8 cellular contexts compared by ENCODE assay signal in the genomic region with DNA sequence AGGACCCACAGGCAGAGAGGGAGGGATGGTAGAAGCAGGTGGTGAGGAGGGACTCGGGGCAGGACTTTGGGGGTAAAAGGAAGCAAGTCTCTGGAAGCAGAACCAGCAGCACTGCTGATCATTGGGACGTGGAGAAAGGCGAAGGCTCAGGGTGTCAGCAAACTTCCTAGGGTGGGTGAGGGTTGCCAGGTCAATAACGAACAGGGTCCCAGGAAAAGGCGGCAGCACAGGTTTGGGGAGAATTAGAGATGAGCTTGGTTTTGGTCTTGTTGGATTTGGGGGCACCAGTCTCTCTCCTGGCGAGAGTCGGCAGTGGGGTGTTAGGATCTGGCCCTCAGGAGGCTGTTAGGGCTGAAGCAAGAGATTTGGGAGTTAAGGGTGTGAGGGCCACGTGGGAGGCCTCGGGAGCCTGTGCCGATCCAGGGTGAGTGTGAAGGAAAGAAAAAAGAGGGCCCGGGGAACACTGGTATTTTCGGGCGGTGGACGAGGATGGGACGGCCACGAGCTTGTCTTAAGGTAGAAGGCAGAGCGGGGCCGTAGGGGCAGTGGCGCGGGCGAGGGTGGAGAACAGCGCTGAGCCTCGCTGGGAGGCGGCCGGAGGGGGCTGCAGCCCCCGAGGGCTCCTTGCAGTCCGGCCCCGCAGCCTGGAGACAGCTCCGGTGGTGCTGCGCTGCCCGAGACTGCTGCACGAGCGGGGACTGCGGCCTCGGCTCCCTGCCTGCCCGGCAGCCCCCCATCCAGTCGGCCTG. TPM values are rescaled to one million over a fixed set of nuclear protein-coding genes. Genes with fewer than 3 reads are reported as not detected.
DNase-seq lines count a peak whose midpoint lies in the region; ATAC-seq and TF ChIP-seq lines count a peak whose summit lies in the region.

No MANE protein-coding gene starts in this region.

- H3K27me3 ChIP-seq in kidney epithelial cell (ENCODE audit: control insufficient read depth, insufficient read depth, low read length): no peaks in the 10 kb centered on the region
- peaks cover 4 to 17% (median 11%) of the 10 kb centered on the region in 5 donors for H3K27me3 ChIP-seq in subcutaneous abdominal adipose tissue (ENCODE audit: control insufficient read depth in 5 of 5, insufficient read depth in 4 of 5, low read length in 5 of 5)

- no peaks in the 10 kb centered on the region for H3K9me3 ChIP-seq in subcutaneous abdominal adipose tissue (ENCODE audit: control insufficient read depth in 5 of 5, low read length in 5 of 5)

- H3K36me3 ChIP-seq in kidney epithelial cell (ENCODE audit: control insufficient read depth, insufficient read depth, low read length) (no peaks in the 10 kb centered on the region), subcutaneous abdominal adipose tissue (ENCODE audit: control insufficient read depth in 5 of 5, insufficient read depth in 5 of 5, low read length in 5 of 5) (no peaks in the 10 kb centered on the region)

- H3K4me1 Mint-ChIP-seq in activated CD4-positive, alpha-beta T cell treated with anti-CD3 and anti-CD28 coated beads, Interleukin-2, amount 10 ng/mL, durations not matched to agents 7 days and 5 days: peaks cover 12% of the 10 kb centered on the region
- H3K4me1 Mint-ChIP-seq in activated naive CD8-positive, alpha-beta T cell treated with anti-CD3 and anti-CD28 coated beads for 36 hours: peaks cover 20% of the 10 kb centered on the region

- H3K4me1 ChIP-seq in subcutaneous abdominal adipose tissue (ENCODE audit: control insufficient read depth in 5 of 5, insufficient read depth in 5 of 5, low read length in 5 of 5): peaks cover 2 to 37% (median 29%) of the 10 kb centered on the region in 5 donors

- peaks cover 30% of the 10 kb centered on the region for H3K27me3 Mint-ChIP-seq in activated CD4-positive, alpha-beta T cell treated with anti-CD3 and anti-CD28 coated beads, Interleukin-2, amount 10 ng/mL, durations not matched to agents 7 days and 5 days
- H3K27me3 Mint-ChIP-seq in activated naive CD8-positive, alpha-beta T cell treated with anti-CD3 and anti-CD28 coated beads for 36 hours: peaks cover 27% of the 10 kb centered on the region

- peak overlapping the region; percentile 60 for H3K4me3 Mint-ChIP-seq in activated CD4-positive, alpha-beta T cell treated with anti-CD3 and anti-CD28 coated beads, Interleukin-2, amount 10 ng/mL, durations not matched to agents 7 days and 5 days
- peak overlapping the region; percentile 76 for H3K4me3 Mint-ChIP-seq in activated naive CD8-positive, alpha-beta T cell treated with anti-CD3 and anti-CD28 coated beads for 36 hours

- H3K9ac ChIP-seq in subcutaneous abdominal adipose tissue (ENCODE audit: low read length in 5 of 5): peak overlapping the region in 4 of 5 donors; percentile 7 to 47 (median 23)

- TF ChIP-seq CTCF in kidney epithelial cell (IDR thresholded peaks at IDR 0.05; ENCODE audit: insufficient read depth, low read length, poor library complexity, severe bottlenecking): no peak

- peak overlapping the region; percentile 46 for H3K4me3 ChIP-seq in kidney epithelial cell (ENCODE audit: low read depth, low read length)
- peak overlapping the region in 4 of 5 donors; percentile 72 to 77 (median 76) for H3K4me3 ChIP-seq in subcutaneous abdominal adipose tissue (ENCODE audit: low read depth in 1 of 5, low read length in 5 of 5)

- no peak for DNase-seq in activated CD4-positive, alpha-beta T cell treated with anti-CD3 and anti-CD28 coated beads, Interleukin-2, amount 10 ng/mL, durations not matched to agents 7 days and 5 days
- DNase-seq in activated CD4-positive, alpha-beta T cell treated with anti-CD3 and anti-CD28 coated beads for 4 hours: no peak
- DNase-seq in activated naive CD8-positive, alpha-beta T cell treated with anti-CD3 and anti-CD28 coated beads for 36 hours: no peak
- DNase-seq in kidney epithelial cell (ENCODE audit: low read depth) (no peak), NOMO-1 (lab: John Stamatoyannopoulos, UW; ENCODE audit: unreplicated experiment in 2 of 2) (no peak)

- no peak overlapping the region for H3K27ac ChIP-seq in subcutaneous abdominal adipose tissue (ENCODE audit: low read depth, low read length)

- H3K27ac Mint-ChIP-seq in activated CD4-positive, alpha-beta T cell treated with anti-CD3 and anti-CD28 coated beads, Interleukin-2, amount 10 ng/mL, durations not matched to agents 7 days and 5 days: no peak overlapping the region
- peak overlapping the region; percentile 10 for H3K27ac Mint-ChIP-seq in activated naive CD8-positive, alpha-beta T cell treated with anti-CD3 and anti-CD28 coated beads for 36 hours

- no peaks in the 10 kb centered on the region for H3K9me3 Mint-ChIP-seq in activated CD4-positive, alpha-beta T cell treated with anti-CD3 and anti-CD28 coated beads, Interleukin-2, amount 10 ng/mL, durations not matched to agents 7 days and 5 days
- no peaks in the 10 kb centered on the region for H3K9me3 Mint-ChIP-seq in activated naive CD8-positive, alpha-beta T cell treated with anti-CD3 and anti-CD28 coated beads for 36 hours

- CTCF ChIA-PET in activated CD4-positive, alpha-beta T cell treated with anti-CD3 and anti-CD28 coated beads, Interleukin-2, amount 10 ng/mL, durations not matched to agents 7 days and 5 days (lab: Charles Lee): interaction anchor here (0.7 to 2.6 kb wide), 12 partner anchors 9 to 470 kb away, joined by 3 to 14 read pairs (median 4); a partner anchor contains a TSS

- ATAC-seq in GM21360 (IDR thresholded peaks at IDR 0.05; ENCODE audit: unreplicated experiment) (no peak), HG03460 (IDR thresholded peaks at IDR 0.05; ENCODE audit: unreplicated experiment) (no peak)

- POLR2A ChIA-PET in activated CD4-positive, alpha-beta T cell treated with anti-CD3 and anti-CD28 coated beads, Interleukin-2, amount 10 ng/mL, durations not matched to agents 7 days and 5 days (lab: Charles Lee): no interaction called here

- H3K36me3 Mint-ChIP-seq in activated CD4-positive, alpha-beta T cell treated with anti-CD3 and anti-CD28 coated beads, Interleukin-2, amount 10 ng/mL, durations not matched to agents 7 days and 5 days (ENCODE audit: low read depth): peaks cover 2% of the 10 kb centered on the region
- H3K36me3 Mint-ChIP-seq in activated naive CD8-positive, alpha-beta T cell treated with anti-CD3 and anti-CD28 coated beads for 36 hours: no peaks in the 10 kb centered on the region

RNA-seq across cellular contexts. Expression of a gene that starts 0.8 kb away (rescaled TPM):
- under 1 TPM; 0.25 to 0.29 TPM for total RNA-seq in activated CD4-positive, alpha-beta T cell treated with anti-CD3 and anti-CD28 coated beads, Interleukin-2, amount 10 ng/mL, durations not matched to agents 7 days and 5 days
- total RNA-seq in activated naive CD8-positive, alpha-beta T cell treated with anti-CD3 and anti-CD28 coated beads for 36 hours: 1 to 10 TPM; 7.0 to 7.1 TPM
- 6.6 and 13.0 TPM in 2 replicates for total RNA-seq in kidney epithelial cell

RNA-seq across cellular contexts. Expression of a gene that starts 55.4 kb away (rescaled TPM):
- total RNA-seq in activated CD4-positive, alpha-beta T cell treated with anti-CD3 and anti-CD28 coated beads, Interleukin-2, amount 10 ng/mL, durations not matched to agents 7 days and 5 days: 10 to 100 TPM; 13.3 to 18.1 TPM
- total RNA-seq in activated naive CD8-positive, alpha-beta T cell treated with anti-CD3 and anti-CD28 coated beads for 36 hours: 10 to 100 TPM; 10.8 to 13.4 TPM
- total RNA-seq in kidney epithelial cell: 28.6 and 41.6 TPM in 2 replicates

RNA-seq across cellular contexts. Expression of a gene that starts 55.5 kb away (rescaled TPM):
- 10 to 100 TPM; 25.4 to 25.5 TPM for total RNA-seq in activated CD4-positive, alpha-beta T cell treated with anti-CD3 and anti-CD28 coated beads, Interleukin-2, amount 10 ng/mL, durations not matched to agents 7 days and 5 days
- total RNA-seq in activated naive CD8-positive, alpha-beta T cell treated with anti-CD3 and anti-CD28 coated beads for 36 hours: 10 to 100 TPM; 39.7 to 41.2 TPM
- 70.2 and 71.2 TPM in 2 replicates for total RNA-seq in kidney epithelial cell
